In genomic region chr11:108593214-108593909, GRCh38 we compare ENCODE assay signal across 8 cellular contexts. TPM values are rescaled to one million over a fixed set of nuclear protein-coding genes. Genes with fewer than 3 reads are reported as not detected.
A peak's percentile ranks its signal among the peaks of the same experiment; 100 is the strongest.
DNase-seq lines count a peak whose midpoint lies in the region; ATAC-seq and TF ChIP-seq lines count a peak whose summit lies in the region.

Gene EXPH5, minus strand, starts transcription at chr11:108593768. Its CDS starts 232 bp downstream, at chr11:108593536.

- no peaks in the 10 kb centered on the region for H3K9me3 ChIP-seq in testis

- ATAC-seq in HG02588 (IDR thresholded peaks at IDR 0.05; ENCODE audit: unreplicated experiment) (peak; percentile 94), SK-N-SH treated with all-trans-retinoic acid at 6 μM for 48 hours (peak; percentile 90)
- ATAC-seq in activated naive CD4-positive, alpha-beta T cell treated with anti-CD3 and anti-CD28 coated beads, Interleukin-2, amount 50 U/mL, for 72 hours = peak; percentile 97 to 98

- peak; percentile 14 for DNase-seq in GM04504 (ENCODE audit: low read depth)
- DNase-seq in NAMALWA (ENCODE audit: low spot score) = peak; percentile 68
- DNase-seq in activated naive CD4-positive, alpha-beta T cell treated with anti-CD3 and anti-CD28 coated beads, Interleukin-2, amount 50 U/mL, for 72 hours (ENCODE audit: low spot score in 2 of 2) = peak; percentile 84 to 86
- DNase-seq in glutamatergic neuron = peak; percentile 81
- peak; percentile 53 for DNase-seq in occipital lobe (lab: John Stamatoyannopoulos, UW)
- peak; percentile 78 for DNase-seq in testis

- H3K27me3 Mint-ChIP-seq in glutamatergic neuron (ENCODE audit: unreplicated experiment) = peaks cover 2% of the 10 kb centered on the region

- WGBS in testis, 2 donors = 0 to 1% methylated on average over 36 to 37 of the region's 37 CpGs

- H3K4me1 ChIP-seq in testis = no peaks in the 10 kb centered on the region

- peak within 1 kb of the TSS; percentile 46 to 59 for H3K4me3 ChIP-seq in testis

- no peak for TF ChIP-seq POLR2A in testis (IDR thresholded peaks at IDR 0.05)

- H3K4me3 Mint-ChIP-seq in glutamatergic neuron (ENCODE audit: unreplicated experiment) = peak within 1 kb of the TSS; percentile 95

- H3K36me3 ChIP-seq in testis (ENCODE audit: low read depth, missing control alignments) = no peaks in the 10 kb centered on the region

- TF ChIP-seq CTCF in glutamatergic neuron (IDR thresholded peaks at IDR 0.05; ENCODE audit: partially characterized antibody, unreplicated experiment) (no peak), testis (IDR thresholded peaks at IDR 0.05) (no peak)

- peaks cover 6% of the 10 kb centered on the region for H3K4me1 Mint-ChIP-seq in glutamatergic neuron (ENCODE audit: low read depth, unreplicated experiment)

- H3K9me3 Mint-ChIP-seq in activated naive CD4-positive, alpha-beta T cell treated with anti-CD3 and anti-CD28 coated beads, Interleukin-2, amount 50 U/mL, for 72 hours = no peaks in the 10 kb centered on the region
- peaks cover 6% of the 10 kb centered on the region for H3K9me3 Mint-ChIP-seq in glutamatergic neuron (ENCODE audit: unreplicated experiment)

- H3K27ac Mint-ChIP-seq in activated naive CD4-positive, alpha-beta T cell treated with anti-CD3 and anti-CD28 coated beads, Interleukin-2, amount 50 U/mL, for 72 hours = peak within 1 kb of the TSS; percentile 93 to 95
- H3K27ac Mint-ChIP-seq in glutamatergic neuron (ENCODE audit: unreplicated experiment) = no peak within 1 kb of the TSS

- no peak within 1 kb of the TSS for H3K27ac ChIP-seq in testis

- H3K27me3 ChIP-seq in testis = no peaks in the 10 kb centered on the region

- intact Hi-C loops in testis (cut with DNase I; ENCODE audit: low total_unique reads) = no loop called here

- H3K36me3 Mint-ChIP-seq in activated naive CD4-positive, alpha-beta T cell treated with anti-CD3 and anti-CD28 coated beads, Interleukin-2, amount 50 U/mL, for 72 hours = peaks cover 8 to 13% of the 10 kb centered on the region in 2 donors
- H3K36me3 Mint-ChIP-seq in glutamatergic neuron (ENCODE audit: unreplicated experiment) = no peaks in the 10 kb centered on the region

TF ChIP-seq in SK-N-SH treated with all-trans-retinoic acid at 6 μM for 48 hours, 23 proteins besides CTCF, POLR2A, EP300 and RAD21:
- TF ChIP-seq ZNF70 (CRISPR knock-in tag; IDR thresholded peaks at IDR 0.05) (no peak), ARNTL (CRISPR knock-in tag; IDR thresholded peaks at IDR 0.05; ENCODE audit: borderline replicate concordance, low read depth) (no peak), SNAI2 (CRISPR knock-in tag; IDR thresholded peaks at IDR 0.05) (no peak), POU6F1 (CRISPR knock-in tag; IDR thresholded peaks at IDR 0.05; ENCODE audit: borderline replicate concordance, low read depth) (no peak), PATZ1 (CRISPR knock-in tag; IDR thresholded peaks at IDR 0.05; ENCODE audit: borderline replicate concordance) (no peak), CSDC2 (CRISPR knock-in tag; IDR thresholded peaks at IDR 0.05) (no peak), ZFP30 (CRISPR knock-in tag; IDR thresholded peaks at IDR 0.05) (no peak), ESRRG (CRISPR knock-in tag; IDR thresholded peaks at IDR 0.05) (no peak), BACH2 (CRISPR knock-in tag; IDR thresholded peaks at IDR 0.05; ENCODE audit: borderline replicate concordance) (no peak), PPARA (CRISPR knock-in tag; IDR thresholded peaks at IDR 0.05; ENCODE audit: borderline replicate concordance) (no peak), ZC3H10 (CRISPR knock-in tag; IDR thresholded peaks at IDR 0.05) (no peak), TSHZ2 (CRISPR knock-in tag; IDR thresholded peaks at IDR 0.05) (no peak), TCF4 (CRISPR knock-in tag; IDR thresholded peaks at IDR 0.05; ENCODE audit: borderline replicate concordance) (no peak)

RNA-seq across cellular contexts. Expression of gene EXPH5, which starts in this region (rescaled TPM):
- total RNA-seq in activated naive CD4-positive, alpha-beta T cell treated with anti-CD3 and anti-CD28 coated beads, Interleukin-2, amount 50 U/mL, for 72 hours = 10 to 100 TPM in 1 of 2 donors, 1 to 10 TPM in 1; 5.6 to 11.8 TPM
- 0.44 TPM for total RNA-seq in glutamatergic neuron (ENCODE audit: unreplicated experiment)
- 3.1 TPM for total RNA-seq in occipital lobe
- under 1 TPM; 0.62 to 0.71 TPM for total RNA-seq in testis
- 1.3 TPM for polyA plus RNA-seq in testis (ENCODE audit: insufficient read depth, low read depth, low replicate concordance)

Comparison
In these comparisons a context has a peak if more than half of its experiments do, and no peak if none do; other contexts are left out.
1. Peak in DNase-seq in glutamatergic neuron; RNA of the gene not detected or under 1 TPM.
2. DNase-seq: peak in every context shown above with its lines; median percentile 85 in activated naive CD4-positive, alpha-beta T cell treated with anti-CD3 and anti-CD28 coated beads, Interleukin-2, amount 50 U/mL, for 72 hours; 81 in glutamatergic neuron; 78 in testis; 68 in NAMALWA; 53 in occipital lobe; 14 in GM04504.